25 cellular contexts compared by ENCODE assay signal in the genomic region with DNA sequence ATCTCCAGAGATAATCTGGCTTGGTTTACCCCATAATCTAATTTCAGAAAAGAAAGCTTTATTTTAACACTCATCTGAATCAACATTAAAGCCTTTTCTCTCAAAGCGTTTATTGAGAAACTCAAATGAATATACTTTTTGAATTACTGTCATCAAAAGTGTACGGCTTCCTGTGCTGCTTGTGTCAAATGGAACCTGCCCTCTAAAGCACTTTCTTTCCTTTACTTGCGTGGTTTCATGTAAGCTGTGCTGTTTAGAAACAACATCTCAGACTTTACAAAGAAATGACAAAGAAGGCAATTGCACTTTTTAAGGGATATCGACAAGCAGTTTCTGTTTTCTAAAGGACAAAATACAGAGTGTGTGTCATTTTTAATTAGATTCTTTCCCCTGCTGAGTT. TPM values are rescaled to one million over a fixed set of nuclear protein-coding genes. Genes with fewer than 3 reads are reported as not detected.
DNase-seq lines count a peak whose midpoint lies in the region; ATAC-seq, FAIRE-seq and TF ChIP-seq lines count a peak whose summit lies in the region.
"Had no signal": no experiment of that assay in that cellular context is flagged by ENCODE, and none has a peak within 500 bp of the region (broad histone marks: within the 10 kb centered on the region; RNA-seq: fewer than 3 reads in every experiment).

No MANE protein-coding gene starts in this region.

- no peaks in the 10 kb centered on the region for H3K79me2 ChIP-seq in Karpas-422 (ENCODE audit: low read length)

- no peaks in the 10 kb centered on the region for H3K9me3 Mint-ChIP-seq in activated CD8-positive, alpha-beta T cell treated with anti-CD3 and anti-CD28 coated beads for 36 hours
- H3K9me3 Mint-ChIP-seq in activated CD8-positive, alpha-beta T cell treated with anti-CD3 and anti-CD28 coated beads, Interleukin-2, amount 10 ng/mL, durations not matched to agents 7 days and 5 days (ENCODE audit: insufficient read depth): no peaks in the 10 kb centered on the region
- H3K9me3 Mint-ChIP-seq: CD4-positive, CD25-positive, alpha-beta regulatory T cell had no signal

- CTCF ChIA-PET in activated CD8-positive, alpha-beta T cell treated with anti-CD3 and anti-CD28 coated beads for 36 hours (lab: Charles Lee): interaction anchor here (2.4 kb wide), 1 partner anchor 41 kb away, joined by 5 read pairs; no protein-coding TSS in a partner anchor
- CTCF ChIA-PET in activated CD8-positive, alpha-beta T cell treated with anti-CD3 and anti-CD28 coated beads, Interleukin-2, amount 10 ng/mL, durations not matched to agents 7 days and 5 days (lab: Charles Lee): interaction anchor here (1.2 kb wide), 1 partner anchor 27 kb away, joined by 3 read pairs; no protein-coding TSS in a partner anchor

- no peak overlapping the region for H3K9ac ChIP-seq in Karpas-422 (ENCODE audit: low read length)
- H3K9ac ChIP-seq: GM23248 had no signal

- no peak overlapping the region for H3K4me3 ChIP-seq in Karpas-422 (ENCODE audit: low read length)
- no peak overlapping the region for H3K4me3 ChIP-seq in ectodermal cell (ENCODE audit: insufficient read depth, low read depth, low read length)
- H3K4me3 ChIP-seq: GM23248, HAP-1 had no signal

- peaks cover 7% of the 10 kb centered on the region for H3K27me3 Mint-ChIP-seq in activated CD8-positive, alpha-beta T cell treated with anti-CD3 and anti-CD28 coated beads for 36 hours
- peaks cover 18% of the 10 kb centered on the region for H3K27me3 Mint-ChIP-seq in activated CD8-positive, alpha-beta T cell treated with anti-CD3 and anti-CD28 coated beads, Interleukin-2, amount 10 ng/mL, durations not matched to agents 7 days and 5 days (ENCODE audit: low read depth)

- H3K27me3 ChIP-seq in Karpas-422 (ENCODE audit: low read length): no peaks in the 10 kb centered on the region
- no peaks in the 10 kb centered on the region for H3K27me3 ChIP-seq in ectodermal cell (ENCODE audit: control insufficient read depth, insufficient read depth, low read length, poor library complexity, severe bottlenecking)
- H3K27me3 ChIP-seq: BE2C had no signal

- no peaks in the 10 kb centered on the region for H3K9me2 ChIP-seq in Karpas-422 (replicated peaks; ENCODE audit: insufficient read depth, low read length)

- H3K36me3 ChIP-seq in Karpas-422 (ENCODE audit: insufficient read depth, low read length) (no peaks in the 10 kb centered on the region), ectodermal cell (ENCODE audit: control insufficient read depth, insufficient read depth, low read length) (no peaks in the 10 kb centered on the region)
- H3K36me3 ChIP-seq: BE2C, HAP-1 had no signal

- ATAC-seq in activated CD8-positive, alpha-beta T cell treated with anti-CD3 and anti-CD28 coated beads for 36 hours: peak; percentile 37
- ATAC-seq in activated CD8-positive, alpha-beta T cell treated with anti-CD3 and anti-CD28 coated beads, Interleukin-2, amount 10 ng/mL, durations not matched to agents 7 days and 5 days: no peak
- no peak for ATAC-seq in GM21390 (IDR thresholded peaks at IDR 0.05; ENCODE audit: unreplicated experiment)
- ATAC-seq: PC-3 had no signal

- no peaks in the 10 kb centered on the region for H4K20me1 ChIP-seq in Karpas-422 (ENCODE audit: insufficient read depth, low read depth, low read length)

- no peak for DNase-seq in activated CD8-positive, alpha-beta T cell treated with anti-CD3 and anti-CD28 coated beads for 36 hours
- no peak for DNase-seq in activated CD8-positive, alpha-beta T cell treated with anti-CD3 and anti-CD28 coated beads, Interleukin-2, amount 10 ng/mL, durations not matched to agents 7 days and 5 days
- DNase-seq in Karpas-422: no peak
- no peak for DNase-seq in activated CD4-positive, CD25-positive, alpha-beta regulatory T cell treated with anti-CD3 and anti-CD28 coated beads, Interleukin-2, amount 50 U/mL, for 72 hours
- DNase-seq: BE2C, COR-L47, DMS 273 treated with DMSO at 0.1 percent for 48 hours, DND-41, GF-D8, GM23248, IMR-90, NCI-H1417 treated with DMSO at 0.1 percent for 48 hours, NCI-H187 treated with DMSO at 0.1 percent for 48 hours, NCI-H2227 treated with DMSO at 0.1 percent for 48 hours, NCI-H510A treated with DMSO at 0.1 percent for 48 hours, NCI-H82, PC-3, RPMI8226, SHP77 treated with DMSO at 0.1 percent for 48 hours had no signal

- no peak overlapping the region for H3K27ac ChIP-seq in Karpas-422 (ENCODE audit: low read length)
- H3K27ac ChIP-seq in ectodermal cell (ENCODE audit: insufficient read depth, low read depth, low read length, poor library complexity, severe bottlenecking): peak overlapping the region; percentile 39
- H3K27ac ChIP-seq: GM23248, HL-60 had no signal

- H3K4me2 ChIP-seq in Karpas-422 (ENCODE audit: low read depth, low read length, poor library complexity, severe bottlenecking): peak overlapping the region; percentile 20

- no peak overlapping the region for H3K4me3 Mint-ChIP-seq in activated CD8-positive, alpha-beta T cell treated with anti-CD3 and anti-CD28 coated beads for 36 hours
- H3K4me3 Mint-ChIP-seq in activated CD8-positive, alpha-beta T cell treated with anti-CD3 and anti-CD28 coated beads, Interleukin-2, amount 10 ng/mL, durations not matched to agents 7 days and 5 days: no peak overlapping the region
- H3K4me3 Mint-ChIP-seq: CD4-positive, CD25-positive, alpha-beta regulatory T cell had no signal

- 0 out of 2 replicates have a peak overlapping the region, but pooled peaks have one; percentile 64 for H2AFZ ChIP-seq in Karpas-422 (ENCODE audit: low read length)
- H2AFZ ChIP-seq: GM23248 had no signal

- 71 to 84% methylated on average over 4 of the region's 4 CpGs for WGBS in ectodermal cell, 2 experiments

- TF ChIP-seq CTCF in activated CD8-positive, alpha-beta T cell treated with anti-CD3 and anti-CD28 coated beads for 36 hours (IDR thresholded peaks at IDR 0.05): no peak

- FAIRE-seq in G401.6 (lab: Jason Lieb, UNC): peak; percentile 6

- intact Hi-C loops in activated CD8-positive, alpha-beta T cell treated with anti-CD3 and anti-CD28 coated beads for 36 hours (cut with micrococcal nuclease): no loop called here

- POLR2A ChIA-PET in activated CD8-positive, alpha-beta T cell treated with anti-CD3 and anti-CD28 coated beads for 36 hours (lab: Charles Lee): no interaction called here
- POLR2A ChIA-PET in activated CD8-positive, alpha-beta T cell treated with anti-CD3 and anti-CD28 coated beads, Interleukin-2, amount 10 ng/mL, durations not matched to agents 7 days and 5 days (lab: Charles Lee): no interaction called here

- no peaks in the 10 kb centered on the region for H3K36me3 Mint-ChIP-seq in activated CD8-positive, alpha-beta T cell treated with anti-CD3 and anti-CD28 coated beads for 36 hours (ENCODE audit: low read depth)
- H3K36me3 Mint-ChIP-seq in activated CD8-positive, alpha-beta T cell treated with anti-CD3 and anti-CD28 coated beads, Interleukin-2, amount 10 ng/mL, durations not matched to agents 7 days and 5 days (ENCODE audit: low read depth): no peaks in the 10 kb centered on the region
- H3K36me3 Mint-ChIP-seq: CD4-positive, CD25-positive, alpha-beta regulatory T cell had no signal

- H3K9me3 ChIP-seq in Karpas-422 (ENCODE audit: low read length): no peaks in the 10 kb centered on the region
- H3K9me3 ChIP-seq in ectodermal cell (ENCODE audit: control insufficient read depth, low read length): no peaks in the 10 kb centered on the region
- H3K9me3 ChIP-seq: BE2C, HAP-1 had no signal

- H3K4me1 ChIP-seq in Karpas-422 (ENCODE audit: low read length): no peaks in the 10 kb centered on the region
- H3K4me1 ChIP-seq in ectodermal cell (ENCODE audit: control insufficient read depth, insufficient read depth, low read length): peaks cover 6% of the 10 kb centered on the region
- H3K4me1 ChIP-seq: BE2C, HAP-1 had no signal

- no peak overlapping the region for H3K27ac Mint-ChIP-seq in activated CD8-positive, alpha-beta T cell treated with anti-CD3 and anti-CD28 coated beads for 36 hours
- no peak overlapping the region for H3K27ac Mint-ChIP-seq in activated CD8-positive, alpha-beta T cell treated with anti-CD3 and anti-CD28 coated beads, Interleukin-2, amount 10 ng/mL, durations not matched to agents 7 days and 5 days
- H3K27ac Mint-ChIP-seq: CD4-positive, CD25-positive, alpha-beta regulatory T cell had no signal

- H3K4me1 Mint-ChIP-seq in activated CD8-positive, alpha-beta T cell treated with anti-CD3 and anti-CD28 coated beads for 36 hours (ENCODE audit: low read depth): peaks cover 4% of the 10 kb centered on the region
- H3K4me1 Mint-ChIP-seq in activated CD8-positive, alpha-beta T cell treated with anti-CD3 and anti-CD28 coated beads, Interleukin-2, amount 10 ng/mL, durations not matched to agents 7 days and 5 days (ENCODE audit: low read depth): peaks cover 3% of the 10 kb centered on the region
- H3K4me1 Mint-ChIP-seq: CD4-positive, CD25-positive, alpha-beta regulatory T cell had no signal

RNA-seq across cellular contexts. Expression of a gene that starts 35.1 kb away (rescaled TPM):
- 1 to 10 TPM in 1 of 2 experiments, under 1 TPM in 1; 0.79 to 1.2 TPM for total RNA-seq in activated CD8-positive, alpha-beta T cell treated with anti-CD3 and anti-CD28 coated beads for 36 hours
- total RNA-seq in activated CD8-positive, alpha-beta T cell treated with anti-CD3 and anti-CD28 coated beads, Interleukin-2, amount 10 ng/mL, durations not matched to agents 7 days and 5 days: 1 to 10 TPM; 1.2 to 1.4 TPM
- not detected in 2 replicates for total RNA-seq in Karpas-422 (2014; rRNA removed; shearing (Covaris generic); ENCODE audit: low replicate concordance)
- polyA plus RNA-seq in ectodermal cell (2013, experiment 1 of 4): 5.4 TPM
- 5.7 TPM for polyA plus RNA-seq in ectodermal cell (2013, experiment 2 of 4)
- polyA plus RNA-seq in ectodermal cell (2013, experiment 3 of 4): 5.4 TPM
- polyA plus RNA-seq in ectodermal cell (2013, experiment 4 of 4): 6.7 TPM
